Comparison of ENCODE assay signal across 17 cellular contexts in genomic region chr12:6840428-6841138, GRCh38. TPM values are rescaled to one million over a fixed set of nuclear protein-coding genes. Genes with fewer than 3 reads are reported as not detected.
DNase-seq lines count a peak whose midpoint lies in the region; TF ChIP-seq lines count a peak whose summit lies in the region.
"Had no signal": no experiment of that assay in that cellular context is flagged by ENCODE, and none has a peak within 500 bp of the region (broad histone marks: within the 10 kb centered on the region; RNA-seq: fewer than 3 reads in every experiment).

GNB3 (plus strand) TSS chr12:6840925; CDS start chr12:6841288, 363 bp downstream.

- intact Hi-C loops in dorsolateral prefrontal cortex (cut with DNase I): no loop called here
- intact Hi-C loops in colonic mucosa (cut with DNase I): no loop called here

- DNase-seq in NCI-H82 (lab: John Stamatoyannopoulos, UW) (peak; percentile 100), dorsolateral prefrontal cortex (no peak), mesothelial cell of epicardium (ENCODE audit: low spot score in 2 of 2, unreplicated experiment in 2 of 2) (no peak), colonic mucosa (no peak), occipital lobe (lab: John Stamatoyannopoulos, UW) (no peak), UCSD-AML1 (lab: John Stamatoyannopoulos, UW; ENCODE audit: unreplicated experiment) (no peak), DMS53 (lab: John Stamatoyannopoulos, UW) (no peak)
- DNase-seq: activated CD8-positive, alpha-beta T cell treated with anti-CD3 and anti-CD28 coated beads, Interleukin-2, amount 10 ng/mL, durations not matched to agents 7 days and 5 days; Calu3; NCI-H446 treated with DMSO at 0.1 percent for 48 hours; PC-3; stimulated activated CD4-positive, alpha-beta T cell treated with anti-CD3 and anti-CD28 coated beads, Interleukin-15, amount 100 ng/mL, for 24 hours; stimulated activated naive CD8-positive, alpha-beta T cell treated with anti-CD3 and anti-CD28 coated beads, Interleukin-15, amount 100 ng/mL, for 72 hours had no signal

- no peaks in the 10 kb centered on the region for H4K20me1 ChIP-seq in BLaER1

- H3K4me1 ChIP-seq in BLaER1: peaks cover 11% of the 10 kb centered on the region
- H3K4me1 ChIP-seq in colonic mucosa: no peaks in the 10 kb centered on the region
- H3K4me1 ChIP-seq: adrenal gland had no signal

- peaks cover 19% of the 10 kb centered on the region for H3K36me3 Mint-ChIP-seq in mesothelial cell of epicardium

- no peak within 1 kb of the TSS for H3K27ac ChIP-seq in BLaER1
- peak within 1 kb of the TSS in 1 of 59 donors; percentile 48 for H3K27ac ChIP-seq in dorsolateral prefrontal cortex
- no peak within 1 kb of the TSS for H3K27ac ChIP-seq in colonic mucosa
- H3K27ac ChIP-seq: adrenal gland, esophagus muscularis mucosa had no signal

- no peak within 1 kb of the TSS for H3K4me3 Mint-ChIP-seq in mesothelial cell of epicardium
- H3K4me3 Mint-ChIP-seq: activated CD8-positive, alpha-beta T cell treated with anti-CD3 and anti-CD28 coated beads, Interleukin-2, amount 10 ng/mL, durations not matched to agents 7 days and 5 days; activated T-helper 1 cell treated with anti-CD3 and anti-CD28 coated beads, Interleukin-12 subunit alpha, Interleukin-12 subunit beta, Interleukin-2, Interleukin-4 antibody, amounts not matched to agents 30 ng/mL and 10 ng/mL and 1 ng/mL, durations not matched to agents 14 hours and 24 hours and 36 hours; stimulated activated naive CD8-positive, alpha-beta T cell treated with anti-CD3 and anti-CD28 coated beads, Interleukin-15, amount 100 ng/mL, for 72 hours had no signal

- TF ChIP-seq CTCF in dorsolateral prefrontal cortex (IDR thresholded peaks at IDR 0.05 in 54 of 56, conservative IDR thresholded peaks at IDR 0.05 in 2 of 56; ENCODE audit: low read depth in 1 of 56, partially characterized antibody in 56 of 56): no peak
- TF ChIP-seq CTCF in mesothelial cell of epicardium (IDR thresholded peaks at IDR 0.05; ENCODE audit: unreplicated experiment): no peak
- TF ChIP-seq CTCF in colonic mucosa (IDR thresholded peaks at IDR 0.05): no peak

- no peak within 1 kb of the TSS for H3K27ac Mint-ChIP-seq in mesothelial cell of epicardium
- H3K27ac Mint-ChIP-seq: activated CD8-positive, alpha-beta T cell treated with anti-CD3 and anti-CD28 coated beads, Interleukin-2, amount 10 ng/mL, durations not matched to agents 7 days and 5 days; activated T-helper 1 cell treated with anti-CD3 and anti-CD28 coated beads, Interleukin-12 subunit alpha, Interleukin-12 subunit beta, Interleukin-2, Interleukin-4 antibody, amounts not matched to agents 30 ng/mL and 10 ng/mL and 1 ng/mL, durations not matched to agents 14 hours and 24 hours and 36 hours had no signal

- H3K27me3 ChIP-seq in BLaER1 (peaks cover 8% of the 10 kb centered on the region; the same call in 1 of the 2 replicates), dorsolateral prefrontal cortex (no peaks in the 10 kb centered on the region), colonic mucosa (no peaks in the 10 kb centered on the region)
- H3K27me3 ChIP-seq: adrenal gland, esophagus muscularis mucosa had no signal

- H3K36me3 ChIP-seq in BLaER1 (peaks cover 8% of the 10 kb centered on the region; the same call in 1 of the 2 replicates), colonic mucosa (no peaks in the 10 kb centered on the region)

- no peaks in the 10 kb centered on the region for H3K9me3 Mint-ChIP-seq in mesothelial cell of epicardium
- H3K9me3 Mint-ChIP-seq: activated T-helper 1 cell treated with anti-CD3 and anti-CD28 coated beads, Interleukin-12 subunit alpha, Interleukin-12 subunit beta, Interleukin-2, Interleukin-4 antibody, amounts not matched to agents 30 ng/mL and 10 ng/mL and 1 ng/mL, durations not matched to agents 14 hours and 24 hours and 36 hours; stimulated activated naive CD8-positive, alpha-beta T cell treated with anti-CD3 and anti-CD28 coated beads, Interleukin-15, amount 100 ng/mL, for 72 hours had no signal

- no peaks in the 10 kb centered on the region for H3K27me3 Mint-ChIP-seq in mesothelial cell of epicardium (ENCODE audit: low read depth)
- H3K27me3 Mint-ChIP-seq: stimulated activated naive CD8-positive, alpha-beta T cell treated with anti-CD3 and anti-CD28 coated beads, Interleukin-15, amount 100 ng/mL, for 72 hours had no signal

- H3K4me3 ChIP-seq in BLaER1: no peak within 1 kb of the TSS
- H3K4me3 ChIP-seq in dorsolateral prefrontal cortex: no peak within 1 kb of the TSS
- no peak within 1 kb of the TSS for H3K4me3 ChIP-seq in colonic mucosa
- H3K4me3 ChIP-seq: adrenal gland, esophagus muscularis mucosa had no signal

- H3K9me3 ChIP-seq in BLaER1 (no peaks in the 10 kb centered on the region), colonic mucosa (no peaks in the 10 kb centered on the region)
- H3K9me3 ChIP-seq: adrenal gland, esophagus muscularis mucosa had no signal

- H3K9ac ChIP-seq in BLaER1: no peak within 1 kb of the TSS; the same call in 1 of the 2 replicates
- H3K9ac ChIP-seq in colonic mucosa (ENCODE audit: low read depth in 2 of 2, low read length in 2 of 2): peak within 1 kb of the TSS in 1 of 2 donors; percentile 24

- H3K4me1 Mint-ChIP-seq in mesothelial cell of epicardium: peaks cover 4% of the 10 kb centered on the region

- peak within 1 kb of the TSS; percentile 48 for H3K4me2 ChIP-seq in BLaER1

RNA-seq across cellular contexts. Expression of gene GNB3, which starts in this region (rescaled TPM):
- total RNA-seq in dorsolateral prefrontal cortex (10 to 100 TPM in 110 of 120 experiments, 1 to 10 TPM in 10; 6.0 to 46.0 (median 17.9) TPM), mesothelial cell of epicardium (22.9 to 24.3 TPM (median 23.0 TPM) in 3 replicates), colonic mucosa (under 1 TPM; 0.62 to 0.72 TPM), occipital lobe (0.94 TPM)
- total RNA-seq: Calu3, PC-3 had no signal
